Comparison of ENCODE assay signal across 13 cellular contexts in the genomic region with DNA sequence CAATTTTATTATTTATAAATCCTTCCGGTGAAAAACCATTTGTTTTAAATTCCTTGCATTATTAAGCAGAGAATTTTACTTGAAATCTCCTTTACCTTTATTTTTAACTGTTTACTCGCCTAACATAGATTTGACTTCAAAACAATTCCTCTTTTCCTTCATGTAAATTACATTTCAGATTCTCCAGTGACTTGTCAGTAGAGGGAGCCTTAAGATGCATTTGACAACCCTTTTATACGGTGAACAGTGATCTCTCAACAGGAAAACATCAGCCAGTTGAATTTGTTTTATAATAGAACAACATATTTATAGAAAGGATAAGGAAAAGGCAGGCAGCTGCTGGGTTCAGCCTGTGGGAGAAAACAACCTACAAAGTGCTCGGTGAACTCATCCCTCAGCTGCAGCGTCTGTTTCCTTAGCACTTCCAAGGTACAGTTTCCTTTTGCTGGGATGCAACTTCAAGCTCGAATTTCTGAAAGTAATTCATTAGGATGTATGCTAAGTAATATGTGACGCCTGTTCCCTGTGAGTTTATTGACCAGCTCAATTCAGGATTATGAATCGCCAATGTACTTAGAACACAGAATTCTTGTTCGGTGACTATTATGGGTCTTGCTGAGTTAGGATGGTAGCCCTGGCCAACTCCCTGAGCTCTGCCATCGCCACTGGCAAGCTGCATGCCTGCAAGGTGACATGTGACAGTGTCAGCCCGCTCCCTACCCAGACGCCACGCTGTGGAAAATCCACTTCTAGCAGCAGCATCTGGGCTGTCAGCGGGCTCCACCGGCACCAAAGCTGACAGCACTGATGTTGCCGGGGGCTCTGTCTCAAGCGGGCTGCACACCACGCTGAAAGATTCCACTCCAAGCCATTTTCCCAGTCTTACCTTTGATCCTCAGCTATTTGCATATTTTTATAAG.
A peak's percentile ranks its signal among the peaks of the same experiment; 100 is the strongest.
DNase-seq lines count a peak whose midpoint lies in the region; ATAC-seq, FAIRE-seq and TF ChIP-seq lines count a peak whose summit lies in the region.
"Had no signal": no experiment of that assay in that cellular context is flagged by ENCODE, and none has a peak within 500 bp of the region (broad histone marks: within the 10 kb centered on the region; RNA-seq: fewer than 3 reads in every experiment).

No MANE protein-coding gene starts in this region.

- 3% methylated on average over 18 of the region's 18 CpGs for WGBS in A549 (ENCODE audit: missing lambda C conversion rate)

- intact Hi-C loops in left ventricle myocardium superior (cut with micrococcal nuclease): no loop called here

- CTCF ChIA-PET in A549 (lab: Yijun Ruan, JAX): interaction anchor here (0.6 to 0.7 kb wide), 2 partner anchors 12 to 168 kb away, joined by 3 read pairs; no protein-coding TSS in a partner anchor

- H3K4me3 ChIP-seq in A549: no peak overlapping the region
- H3K4me3 ChIP-seq in LNCaP clone FGC (ENCODE audit: low read depth, low read length): no peak overlapping the region
- no peak overlapping the region for H3K4me3 ChIP-seq in MM.1S (ENCODE audit: low read length)
- H3K4me3 ChIP-seq: thoracic aorta had no signal

- DNase-seq in A549 (ENCODE audit: low read depth in 1 of 2, low spot score in 1 of 2): peak in 1 of 2 experiments; percentile 12
- DNase-seq in LNCaP clone FGC (ENCODE audit: low read depth): no peak
- DNase-seq in RKO (ENCODE audit: low spot score): peak; percentile 23
- DNase-seq in left ventricle myocardium superior: peak; percentile 57
- no peak for DNase-seq in NCI-H2081 treated with DMSO at 0.1 percent for 48 hours (lab: John Stamatoyannopoulos, UW)
- DNase-seq in activated T-cell treated with anti-CD3 and anti-CD28 coated beads, Interleukin-2, amount 50 U/mL, for 48 hours: no peak
- DNase-seq in MM.1S: no peak
- DNase-seq: activated naive CD8-positive, alpha-beta T cell treated with anti-CD3 and anti-CD28 coated beads for 36 hours; CD4-positive, CD25-positive, alpha-beta regulatory T cell had no signal

- TF ChIP-seq POLR2A in A549 (IDR thresholded peaks at IDR 0.05; ENCODE audit: low read length): no peak

- TF ChIP-seq CTCF in A549 (IDR thresholded peaks at IDR 0.05): peak; percentile 31; the same call in 2 of the 3 replicates
- peak; percentile 54; the same call in 1 of the 2 replicates for TF ChIP-seq CTCF in LNCaP clone FGC (IDR thresholded peaks at IDR 0.05; ENCODE audit: control insufficient read depth, extremely low read depth, insufficient read depth)
- no peak for TF ChIP-seq CTCF in MM.1S (IDR thresholded peaks at IDR 0.05; ENCODE audit: low read length)

- no peak overlapping the region for H3K9ac ChIP-seq in MM.1S (ENCODE audit: low read length)

- H3K4me2 ChIP-seq in A549 (no peak overlapping the region), MM.1S (ENCODE audit: low read depth, low read length) (no peak overlapping the region)

- H3K27ac ChIP-seq in A549: no peak overlapping the region
- no peak overlapping the region for H3K27ac ChIP-seq in MM.1S (ENCODE audit: low read length)
- H3K27ac ChIP-seq: thoracic aorta had no signal

- ATAC-seq in A549 (peak in 1 of 2 experiments; percentile 27; a peak in 1 of 6 replicates), left ventricle myocardium superior (peak; percentile 92), HG02884 (IDR thresholded peaks at IDR 0.05; ENCODE audit: unreplicated experiment) (no peak)

- H3K9me2 ChIP-seq in MM.1S (replicated peaks; ENCODE audit: insufficient read depth, low read length): no peaks in the 10 kb centered on the region

- H4K20me1 ChIP-seq in MM.1S (ENCODE audit: insufficient read depth, low read length): no peaks in the 10 kb centered on the region

- no peaks in the 10 kb centered on the region for H3K9me3 ChIP-seq in A549
- no peaks in the 10 kb centered on the region for H3K9me3 ChIP-seq in MM.1S (replicated peaks; ENCODE audit: insufficient read depth, low read length)
- H3K9me3 ChIP-seq: thoracic aorta had no signal

- H3K36me3 ChIP-seq in MM.1S (replicated peaks; ENCODE audit: insufficient read depth, low read length): no peaks in the 10 kb centered on the region
- H3K36me3 ChIP-seq: thoracic aorta had no signal

- H3F3A ChIP-seq in MM.1S (ENCODE audit: insufficient read depth, low read length): no peaks in the 10 kb centered on the region

- FAIRE-seq in A549 (lab: Jason Lieb, UNC): no peak
- FAIRE-seq: GM18507, H54 had no signal

- no peaks in the 10 kb centered on the region for H3K27me3 ChIP-seq in MM.1S (replicated peaks; ENCODE audit: insufficient read depth, low read length)

- no peak overlapping the region for H2AFZ ChIP-seq in MM.1S (ENCODE audit: low read length)

- H3K4me1 ChIP-seq in A549 (no peaks in the 10 kb centered on the region), MM.1S (ENCODE audit: low read length) (no peaks in the 10 kb centered on the region)

- no peak for TF ChIP-seq EP300 in A549 (IDR thresholded peaks at IDR 0.05)

- peak; percentile 28 to 35; a peak in 4 of 5 replicates for TF ChIP-seq RAD21 in A549 (conservative IDR thresholded peaks at IDR 0.05 in 1 of 2, IDR thresholded peaks at IDR 0.05 in 1 of 2)

- POLR2A ChIA-PET in A549 (lab: Yijun Ruan, JAX): no interaction called here

- H3K79me2 ChIP-seq in MM.1S (ENCODE audit: low read length): no peaks in the 10 kb centered on the region

TF ChIP-seq in A549, 52 proteins besides CTCF, POLR2A, EP300 and RAD21:
- TF ChIP-seq MAZ (IDR thresholded peaks at IDR 0.05; ENCODE audit: borderline replicate concordance, low read depth, low read length): no peak
- TF ChIP-seq CHD4 (IDR thresholded peaks at IDR 0.05; ENCODE audit: borderline replicate concordance): no peak
- no peak for TF ChIP-seq CHD2 (IDR thresholded peaks at IDR 0.05; ENCODE audit: low read length, partially characterized antibody)
- no peak for TF ChIP-seq HDAC2 (IDR thresholded peaks at IDR 0.05)
- no peak for TF ChIP-seq POLR2AphosphoS2 (conservative IDR thresholded peaks at IDR 0.05; ENCODE audit: low read length)
- TF ChIP-seq NPAS2 (CRISPR knock-in tag; IDR thresholded peaks at IDR 0.05; ENCODE audit: borderline replicate concordance): no peak
- TF ChIP-seq JUNB (IDR thresholded peaks at IDR 0.05): no peak
- TF ChIP-seq KDM1A (IDR thresholded peaks at IDR 0.05; ENCODE audit: low read depth): no peak
- TF ChIP-seq RFX5 (IDR thresholded peaks at IDR 0.05): no peak

Comparison
In these comparisons a context has a peak if more than half of its experiments do, and no peak if none do; other contexts are left out.
1. DNase-seq: peak in RKO (single experiment) and left ventricle myocardium superior (single experiment); none in LNCaP clone FGC (single experiment), NCI-H2081 treated with DMSO at 0.1 percent for 48 hours (single experiment), activated T-cell treated with anti-CD3 and anti-CD28 coated beads, Interleukin-2, amount 50 U/mL, for 48 hours (0 of 2) and MM.1S (single experiment).